ENCODE assay signal across 7 cellular contexts in genomic region chr19:58560007-58560887, GRCh38. TPM values are rescaled to one million over a fixed set of nuclear protein-coding genes. Genes with fewer than 3 reads are reported as not detected.
DNase-seq lines count a peak whose midpoint lies in the region; ATAC-seq, FAIRE-seq and TF ChIP-seq lines count a peak whose summit lies in the region.

No MANE protein-coding gene starts in this region.

- DNase-seq in activated naive CD4-positive, alpha-beta T cell treated with anti-CD3 and anti-CD28 coated beads, Interleukin-2, amount 50 U/mL, for 72 hours (ENCODE audit: low spot score in 2 of 2): no peak
- DNase-seq in stomach (no peak), urothelium cell line (ENCODE audit: low spot score) (no peak)
- DNase-seq in stimulated activated naive CD4-positive, alpha-beta T cell treated with Interleukin-2 at 50 U/mL for 16 hours (lab: John Stamatoyannopoulos, UW): no peak

- no peak for ATAC-seq in activated naive CD4-positive, alpha-beta T cell treated with anti-CD3 and anti-CD28 coated beads, Interleukin-2, amount 50 U/mL, for 72 hours
- ATAC-seq in GM18870 (IDR thresholded peaks at IDR 0.05; ENCODE audit: unreplicated experiment): no peak

- TF ChIP-seq POLR2A in stomach (IDR thresholded peaks at IDR 0.05): no peak

- peaks cover 39 to 50% of the 10 kb centered on the region in 2 donors for H3K36me3 Mint-ChIP-seq in activated naive CD4-positive, alpha-beta T cell treated with anti-CD3 and anti-CD28 coated beads, Interleukin-2, amount 50 U/mL, for 72 hours

- no peak for TF ChIP-seq CTCF in stomach (IDR thresholded peaks at IDR 0.05)

- H3K9me3 ChIP-seq in HUES48 (ENCODE audit: control insufficient read depth, insufficient read depth, low read length) (no peaks in the 10 kb centered on the region), iPS-20b (ENCODE audit: insufficient read depth, low read depth, low read length) (no peaks in the 10 kb centered on the region), stomach (no peaks in the 10 kb centered on the region)

- H3K4me3 ChIP-seq in HUES48 (ENCODE audit: low read depth, low read length) (peak overlapping the region; percentile 93), iPS-20b (ENCODE audit: low read length) (peak overlapping the region; percentile 92), stomach (peak overlapping the region; percentile 72 to 88 (median 80))

- WGBS in stomach, 5 donors: 76 to 80% (median 76%) methylated on average over 8 of the region's 8 CpGs

- H3K4me1 ChIP-seq in HUES48 (ENCODE audit: control insufficient read depth, insufficient read depth, low read length) (peaks cover 14% of the 10 kb centered on the region), iPS-20b (ENCODE audit: insufficient read depth, low read length) (peaks cover 13% of the 10 kb centered on the region; the same call in 1 of the 2 replicates), stomach (peaks cover 57 to 70% (median 66%) of the 10 kb centered on the region in 4 donors)

- intact Hi-C loops in stomach (cut with DNase I; ENCODE audit: low total_unique reads): no loop called here

- H3K27ac Mint-ChIP-seq in activated naive CD4-positive, alpha-beta T cell treated with anti-CD3 and anti-CD28 coated beads, Interleukin-2, amount 50 U/mL, for 72 hours: peak overlapping the region; percentile 98 to 100

- no peaks in the 10 kb centered on the region for H3K9me3 Mint-ChIP-seq in activated naive CD4-positive, alpha-beta T cell treated with anti-CD3 and anti-CD28 coated beads, Interleukin-2, amount 50 U/mL, for 72 hours

- H3K27ac ChIP-seq in HUES48 (ENCODE audit: low read depth, low read length) (peak overlapping the region; percentile 100), iPS-20b (ENCODE audit: low read length) (peak overlapping the region; percentile 98), stomach (peak overlapping the region; percentile 100)

- peak overlapping the region; percentile 65 for H3K9ac ChIP-seq in HUES48 (ENCODE audit: low read depth, low read length)
- peak overlapping the region; percentile 99; the same call in 1 of the 2 replicates for H3K9ac ChIP-seq in iPS-20b (ENCODE audit: low read depth, low read length)

- FAIRE-seq in urothelium cell line (lab: Jason Lieb, UNC): no peak

- peaks cover 41% of the 10 kb centered on the region for H3K27me3 ChIP-seq in HUES48 (ENCODE audit: control insufficient read depth, insufficient read depth, low read length)
- H3K27me3 ChIP-seq in iPS-20b (ENCODE audit: insufficient read depth, low read length): peaks cover 43% of the 10 kb centered on the region
- peaks cover 0 to 20% (median 9%) of the 10 kb centered on the region in 3 donors for H3K27me3 ChIP-seq in stomach

- no peak for TF ChIP-seq EP300 in stomach (IDR thresholded peaks at IDR 0.05)

- H3K36me3 ChIP-seq in HUES48 (ENCODE audit: control insufficient read depth, insufficient read depth, low read length): peaks cover 17% of the 10 kb centered on the region
- H3K36me3 ChIP-seq in iPS-20b (ENCODE audit: insufficient read depth, low read depth, low read length): peaks cover 13% of the 10 kb centered on the region
- H3K36me3 ChIP-seq in stomach: peaks cover 15 to 19% (median 17%) of the 10 kb centered on the region in 4 donors

RNA-seq across cellular contexts. Expression of gene UBE2M, which starts 1.8 kb away (rescaled TPM):
- total RNA-seq in activated naive CD4-positive, alpha-beta T cell treated with anti-CD3 and anti-CD28 coated beads, Interleukin-2, amount 50 U/mL, for 72 hours: 100 to 1,000 TPM; 121 to 123 TPM
- total RNA-seq in stomach: 10 to 100 TPM in 3 of 5 donors, 1 to 10 TPM in 1, not detected in 1; 9.8 to 35.3 (median 27.1) TPM
- 10 to 100 TPM; 35.5 to 51.5 (median 41.9) TPM for polyA plus RNA-seq in stomach

RNA-seq across cellular contexts. Expression of gene CHMP2A, which starts 5.3 kb away (rescaled TPM):
- total RNA-seq in activated naive CD4-positive, alpha-beta T cell treated with anti-CD3 and anti-CD28 coated beads, Interleukin-2, amount 50 U/mL, for 72 hours: 100 to 1,000 TPM; 112 to 114 TPM
- 100 to 1,000 TPM in 2 of 5 donors, 10 to 100 TPM in 3; 55.8 to 260 (median 89.0) TPM for total RNA-seq in stomach
- polyA plus RNA-seq in stomach: 100 to 1,000 TPM; 195 to 338 (median 235) TPM

RNA-seq across cellular contexts. Expression of gene MZF1, which starts 12.9 kb away (rescaled TPM):
- 10 to 100 TPM; 22.1 to 26.8 TPM for total RNA-seq in activated naive CD4-positive, alpha-beta T cell treated with anti-CD3 and anti-CD28 coated beads, Interleukin-2, amount 50 U/mL, for 72 hours
- 10 to 100 TPM; 14.0 to 84.9 (median 68.3) TPM for total RNA-seq in stomach
- 10 to 100 TPM; 16.1 to 33.2 (median 16.5) TPM for polyA plus RNA-seq in stomach

RNA-seq across cellular contexts. Expression of gene TRIM28, which starts 16.4 kb away (rescaled TPM):
- 100 to 1,000 TPM; 446 to 497 TPM for total RNA-seq in activated naive CD4-positive, alpha-beta T cell treated with anti-CD3 and anti-CD28 coated beads, Interleukin-2, amount 50 U/mL, for 72 hours
- total RNA-seq in stomach: 100 to 1,000 TPM in 4 of 5 donors, 10 to 100 TPM in 1; 95.5 to 923 (median 243) TPM
- polyA plus RNA-seq in stomach: 100 to 1,000 TPM; 143 to 200 (median 171) TPM

RNA-seq across cellular contexts. Expression of gene ZBTB45, which starts 40.6 kb away (rescaled TPM):
- total RNA-seq in activated naive CD4-positive, alpha-beta T cell treated with anti-CD3 and anti-CD28 coated beads, Interleukin-2, amount 50 U/mL, for 72 hours: 10 to 100 TPM in 1 of 2 donors, 1 to 10 TPM in 1; 7.9 to 12.2 TPM
- 10 to 100 TPM in 3 of 5 donors, 1 to 10 TPM in 1, not detected in 1; 2.4 to 49.0 (median 20.1) TPM for total RNA-seq in stomach
- polyA plus RNA-seq in stomach: 1 to 10 TPM; 5.6 to 8.2 (median 6.6) TPM
